ENCODE assay signal across 8 cellular contexts in genomic region chr20:4038047-4038459, GRCh38. TPM values are rescaled to one million over a fixed set of nuclear protein-coding genes. Genes with fewer than 3 reads are reported as not detected.
DNase-seq lines count a peak whose midpoint lies in the region; ATAC-seq and TF ChIP-seq lines count a peak whose summit lies in the region.

No MANE protein-coding gene starts in this region.

- H3K27me3 ChIP-seq in HUES6 (ENCODE audit: control insufficient read depth, insufficient read depth, low read length) (no peaks in the 10 kb centered on the region), left lung (no peaks in the 10 kb centered on the region), uterus (no peaks in the 10 kb centered on the region)

- H3K9ac ChIP-seq in HUES6 (ENCODE audit: low read length): peak overlapping the region; percentile 29

- in situ Hi-C loops in astrocyte of the cerebellum (cut with HindIII; ENCODE audit: low sequenced_read_pairs): no loop called here

- DNase-seq in DMS79 (lab: John Stamatoyannopoulos, UW) (peak; percentile 63), T-helper 2 cell (peak; percentile 25 to 100 (median 71)), astrocyte of the cerebellum (ENCODE audit: low read depth) (peak; percentile 67), left lung (peak; percentile 90 to 91), uterus (no peak)
- peak; percentile 44 for DNase-seq in stimulated activated CD8-positive, alpha-beta memory T cell treated with anti-CD3 and anti-CD28 coated beads, Interleukin-15, amount 100 ng/mL, for 1 hour (ENCODE audit: low read depth)

- peaks cover 6% of the 10 kb centered on the region; the same call in 1 of the 2 replicates for H3K9me3 ChIP-seq in HUES6 (ENCODE audit: control insufficient read depth, insufficient read depth, low read depth, low read length)
- H3K9me3 ChIP-seq in left lung: no peaks in the 10 kb centered on the region
- H3K9me3 ChIP-seq in uterus: no peaks in the 10 kb centered on the region

- H3K36me3 ChIP-seq in HUES6 (ENCODE audit: control insufficient read depth, insufficient read depth, low read length): no peaks in the 10 kb centered on the region
- no peaks in the 10 kb centered on the region for H3K36me3 ChIP-seq in left lung
- no peaks in the 10 kb centered on the region for H3K36me3 ChIP-seq in uterus

- TF ChIP-seq CTCF in astrocyte of the cerebellum (IDR thresholded peaks at IDR 0.05; ENCODE audit: low read depth, low read length, missing control alignments) (no peak), left lung (IDR thresholded peaks at IDR 0.05) (no peak), uterus (IDR thresholded peaks at IDR 0.05) (no peak)

- intact Hi-C loops in left lung (cut with DNase I): no loop called here
- intact Hi-C loops in uterus (cut with DNase I; ENCODE audit: low total_unique reads): no loop called here

- ATAC-seq in GM21447 (IDR thresholded peaks at IDR 0.05; ENCODE audit: unreplicated experiment) (peak; percentile 98), left lung (peak; percentile 84)

- no peak for TF ChIP-seq POLR2A in uterus (IDR thresholded peaks at IDR 0.05)

- no peak overlapping the region for H3K4me3 ChIP-seq in HUES6 (ENCODE audit: low read depth, low read length)
- H3K4me3 ChIP-seq in astrocyte of the cerebellum (ENCODE audit: low read depth, low read length): no peak overlapping the region
- no peak overlapping the region for H3K4me3 ChIP-seq in left lung
- H3K4me3 ChIP-seq in uterus: no peak overlapping the region

- no peak overlapping the region for H3K27ac ChIP-seq in HUES6 (ENCODE audit: low read depth, low read length)
- H3K27ac ChIP-seq in left lung: peak overlapping the region; percentile 68 to 83
- no peak overlapping the region for H3K27ac ChIP-seq in uterus

- H3K4me1 ChIP-seq in HUES6 (ENCODE audit: control insufficient read depth, insufficient read depth, low read length) (peaks cover 29% of the 10 kb centered on the region), left lung (peaks cover 12 to 34% of the 10 kb centered on the region in 2 donors), uterus (no peaks in the 10 kb centered on the region)

RNA-seq across cellular contexts. Expression of gene RNF24, which starts 22.7 kb away (rescaled TPM):
- total RNA-seq in left lung: 10 to 100 TPM; 27.4 to 46.2 TPM
- total RNA-seq in uterus: 10 to 100 TPM in 3 of 4 donors, 1 to 10 TPM in 1; 2.3 to 23.8 (median 16.9) TPM

Comparison
In these comparisons a context has a peak if more than half of its experiments do, and no peak if none do; other contexts are left out.
1. DNase-seq: peak in DMS79 (single experiment), T-helper 2 cell (5 of 5), astrocyte of the cerebellum (single experiment), left lung (2 of 2) and stimulated activated CD8-positive, alpha-beta memory T cell treated with anti-CD3 and anti-CD28 coated beads, Interleukin-15, amount 100 ng/mL, for 1 hour (single experiment); none in uterus (0 of 2).
2. H3K27ac ChIP-seq: peak in left lung (2 of 2); none in HUES6 (single experiment) and uterus (0 of 2).